ENCODE assay signal across 23 cellular contexts in the genomic region with DNA sequence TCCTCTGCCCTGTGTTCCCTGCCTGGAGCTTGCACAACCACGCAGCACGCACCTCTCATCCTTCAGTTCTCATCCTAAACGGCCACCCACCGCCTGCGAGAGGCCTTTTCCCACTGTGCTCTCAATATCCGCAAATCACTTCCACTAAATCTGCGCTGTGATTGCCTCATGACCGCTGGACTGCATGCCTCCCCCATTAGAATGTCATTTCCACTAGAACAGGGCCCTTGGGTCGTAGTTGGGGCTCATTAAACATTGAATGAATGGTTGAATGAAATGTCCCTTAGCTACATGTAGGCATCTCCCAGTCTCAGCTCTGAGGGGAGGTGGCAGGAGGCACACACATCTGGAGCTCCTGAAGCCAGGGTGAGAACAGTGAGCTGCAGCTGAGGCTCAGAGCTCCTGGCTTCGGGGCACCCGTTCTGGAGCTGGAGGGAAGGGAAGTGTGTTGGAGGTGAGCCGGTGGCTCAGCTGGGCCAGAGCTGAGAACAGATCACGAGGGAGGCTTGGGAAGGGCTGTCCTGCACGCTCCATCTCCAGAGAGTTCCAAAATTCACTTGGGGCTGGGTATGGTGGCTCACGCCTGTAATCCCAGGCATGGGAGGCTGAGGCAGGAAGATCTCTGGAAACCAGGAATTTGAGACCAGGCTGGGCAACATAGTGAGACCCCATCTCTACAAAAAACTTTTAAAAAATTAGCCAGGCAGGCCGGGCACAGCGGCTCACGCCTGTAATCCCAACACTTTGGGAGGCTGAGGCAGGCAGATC. TPM values are rescaled to one million over a fixed set of nuclear protein-coding genes. Genes with fewer than 3 reads are reported as not detected.
DNase-seq lines count a peak whose midpoint lies in the region; ATAC-seq and TF ChIP-seq lines count a peak whose summit lies in the region.
"Had no signal": no experiment of that assay in that cellular context is flagged by ENCODE, and none has a peak within 500 bp of the region (broad histone marks: within the 10 kb centered on the region; RNA-seq: fewer than 3 reads in every experiment).

No MANE protein-coding gene starts in this region.

- H3K14ac ChIP-seq in H9 (ENCODE audit: insufficient read depth, low read length), result no peak overlapping the region

- no peak overlapping the region for H4K5ac ChIP-seq in H9 (ENCODE audit: insufficient read length, low read depth, low read length)

- H3K9me3 ChIP-seq in H9 (ENCODE audit: control insufficient read depth, low read depth, low read length), result no peaks in the 10 kb centered on the region
- H3K9me3 ChIP-seq: Caco-2 had no signal

- H2AFZ ChIP-seq in H9 (ENCODE audit: low read length), result no peak overlapping the region

- ATAC-seq in WTC11 (no peak), HG03571 (IDR thresholded peaks at IDR 0.05; ENCODE audit: unreplicated experiment) (no peak)
- no peak for ATAC-seq in stimulated activated effector memory CD8-positive, alpha-beta T cell treated with anti-CD3 and anti-CD28 coated beads, Interleukin-12 subunit alpha, Interleukin-12 subunit beta, amount 100 ng/mL, for 72 hours
- ATAC-seq: CD8-positive, alpha-beta T cell; GM12878; HCT116 had no signal

- H3K27me3 Mint-ChIP-seq in H9 (ENCODE audit: low read depth) (peaks cover 11% of the 10 kb centered on the region), WTC11 (ENCODE audit: low read depth) (no peaks in the 10 kb centered on the region), endothelial cell (ENCODE audit: unreplicated experiment) (peaks cover under 1% of the 10 kb centered on the region)

- no peak overlapping the region for H2BK15ac ChIP-seq in H9 (ENCODE audit: low read depth, low read length)

- H3K27ac ChIP-seq in H9 (ENCODE audit: insufficient read length, low read depth, low read length), result no peak overlapping the region
- H3K27ac ChIP-seq: C4-2B, RWPE1 had no signal

- no peak overlapping the region for H4K8ac ChIP-seq in H9 (replicated peaks; ENCODE audit: insufficient read length, low read depth, low read length)

- no CpG with 5 or more reads among the region's 18 CpGs for WGBS in H9 (ENCODE audit: extremely low coverage, insufficient read length, low lambda C conversion rate)

- H3K36me3 Mint-ChIP-seq in H9 (ENCODE audit: insufficient read depth in 1 of 3, low read depth in 3 of 3) (no peaks in the 10 kb centered on the region), WTC11 (no peaks in the 10 kb centered on the region), endothelial cell (ENCODE audit: low read depth, unreplicated experiment) (peaks cover 4% of the 10 kb centered on the region)
- peaks cover 4% of the 10 kb centered on the region for H3K36me3 Mint-ChIP-seq in stimulated activated effector memory CD8-positive, alpha-beta T cell treated with anti-CD3 and anti-CD28 coated beads, Interleukin-12 subunit alpha, Interleukin-12 subunit beta, amount 100 ng/mL, for 72 hours
- H3K36me3 Mint-ChIP-seq: CD8-positive, alpha-beta T cell had no signal

- H3K4me1 Mint-ChIP-seq in H9 (peaks cover 0 to 3% of the 10 kb centered on the region in 2 experiments; a peak in 1 of 4 replicates), WTC11 (peaks cover 2% of the 10 kb centered on the region; the same call in 1 of the 2 replicates), endothelial cell (ENCODE audit: unreplicated experiment) (no peaks in the 10 kb centered on the region)
- no peaks in the 10 kb centered on the region for H3K4me1 Mint-ChIP-seq in stimulated activated effector memory CD8-positive, alpha-beta T cell treated with anti-CD3 and anti-CD28 coated beads, Interleukin-12 subunit alpha, Interleukin-12 subunit beta, amount 100 ng/mL, for 72 hours

- H3K4me3 Mint-ChIP-seq in H9 (no peak overlapping the region), WTC11 (no peak overlapping the region), endothelial cell (ENCODE audit: unreplicated experiment) (peak overlapping the region; percentile 66)
- no peak overlapping the region for H3K4me3 Mint-ChIP-seq in stimulated activated effector memory CD8-positive, alpha-beta T cell treated with anti-CD3 and anti-CD28 coated beads, Interleukin-12 subunit alpha, Interleukin-12 subunit beta, amount 100 ng/mL, for 72 hours
- H3K4me3 Mint-ChIP-seq: CD8-positive, alpha-beta T cell had no signal

- H3K23me2 ChIP-seq in H9 (ENCODE audit: insufficient read length, low read depth, low read length, poor library complexity, severe bottlenecking), result no peaks in the 10 kb centered on the region

- no peaks in the 10 kb centered on the region for H3K4me1 ChIP-seq in H9 (ENCODE audit: insufficient read depth, low read length)
- H3K4me1 ChIP-seq: Caco-2 had no signal

- H3K18ac ChIP-seq in H9 (ENCODE audit: insufficient read length, low read depth, low read length), result no peak overlapping the region

- H3K4me3 ChIP-seq in foreskin fibroblast (ENCODE audit: low read depth in 1 of 2, low read length in 2 of 2), result no peak overlapping the region
- H3K4me3 ChIP-seq: GM12878 had no signal

- POLR2A ChIA-PET in WTC11 (lab: Charles Lee), result no interaction called here

- H2BK120ac ChIP-seq in H9 (ENCODE audit: low read depth, low read length, poor library complexity, severe bottlenecking), result no peak overlapping the region

- H2BK12ac ChIP-seq in H9 (ENCODE audit: insufficient read length, low read depth, low read length), result no peak overlapping the region

- H3K4me2 ChIP-seq in H9 (ENCODE audit: insufficient read depth, insufficient read length, low read length), result no peak overlapping the region

- no peak overlapping the region for H3K56ac ChIP-seq in H9 (ENCODE audit: insufficient read length, low read depth, low read length)

- CTCF ChIA-PET in WTC11 (lab: Charles Lee), result interaction anchor here (0.8 to 0.9 kb wide), 3 partner anchors 33 to 102 kb away, joined by 3 to 5 read pairs (median 4); a partner anchor contains a TSS

- no peaks in the 10 kb centered on the region for H3K79me1 ChIP-seq in H9 (ENCODE audit: insufficient read depth, low read depth, low read length, poor library complexity, severe bottlenecking)

- H3K27ac Mint-ChIP-seq in H9, result peak overlapping the region in 2 of 3 experiments; percentile 31 to 69; a peak in 3 of 7 replicates
- no peak overlapping the region for H3K27ac Mint-ChIP-seq in WTC11
- H3K27ac Mint-ChIP-seq in endothelial cell (ENCODE audit: unreplicated experiment), result no peak overlapping the region
- peak overlapping the region; percentile 38 for H3K27ac Mint-ChIP-seq in stimulated activated effector memory CD8-positive, alpha-beta T cell treated with anti-CD3 and anti-CD28 coated beads, Interleukin-12 subunit alpha, Interleukin-12 subunit beta, amount 100 ng/mL, for 72 hours
- H3K27ac Mint-ChIP-seq: CD8-positive, alpha-beta T cell had no signal

- no peak for DNase-seq in H9
- no peak for DNase-seq in WTC11 (ENCODE audit: low spot score)
- no peak for DNase-seq in endothelial cell (ENCODE audit: low spot score)
- DNase-seq in stimulated activated effector memory CD8-positive, alpha-beta T cell treated with anti-CD3 and anti-CD28 coated beads, Interleukin-12 subunit alpha, Interleukin-12 subunit beta, amount 100 ng/mL, for 72 hours (ENCODE audit: low spot score in 2 of 2), result no peak
- DNase-seq in T-helper 9 cell, result no peak
- DNase-seq in foreskin fibroblast, result no peak
- DNase-seq: Caco-2; CD8-positive, alpha-beta T cell; GDM1; GOT3; KBM-7; MV-4-11; NCI-H1105; NCI-H1436 treated with DMSO at 0.1 percent for 48 hours; NCI-H187 treated with DMSO at 0.1 percent for 48 hours; NCI-H524; NCI-H774; SHP77 had no signal

- no peak overlapping the region for H3K4ac ChIP-seq in H9 (ENCODE audit: low read depth, low read length)

- H2AK5ac ChIP-seq in H9 (ENCODE audit: insufficient read length, low read length), result no peak overlapping the region

- H4K20me1 ChIP-seq in H9 (ENCODE audit: control insufficient read depth, insufficient read depth, insufficient read length), result no peaks in the 10 kb centered on the region

- H3K9ac ChIP-seq in H9 (ENCODE audit: extremely low read depth, insufficient read length, low read length), result no peak overlapping the region

- TF ChIP-seq CTCF in H9 (conservative IDR thresholded peaks at IDR 0.05) (no peak), WTC11 (IDR thresholded peaks at IDR 0.05) (no peak), endothelial cell (IDR thresholded peaks at IDR 0.05; ENCODE audit: unreplicated experiment) (no peak), foreskin fibroblast (IDR thresholded peaks at IDR 0.05; ENCODE audit: low read depth, low read length) (no peak)

- no peaks in the 10 kb centered on the region for H3K79me2 ChIP-seq in H9 (ENCODE audit: insufficient read depth, low read length)

- H3T11ph ChIP-seq in H9 (ENCODE audit: low read length), result no peak overlapping the region

- H3K23ac ChIP-seq in H9 (ENCODE audit: insufficient read length, low read depth, low read length), result no peak overlapping the region

- H4K91ac ChIP-seq in H9 (ENCODE audit: insufficient read length, low read depth, low read length), result no peak overlapping the region

- no peak overlapping the region for H2BK5ac ChIP-seq in H9 (ENCODE audit: insufficient read length, low read length)

- no peaks in the 10 kb centered on the region for H3K9me3 Mint-ChIP-seq in H9
- no peaks in the 10 kb centered on the region for H3K9me3 Mint-ChIP-seq in WTC11
- no peaks in the 10 kb centered on the region for H3K9me3 Mint-ChIP-seq in endothelial cell (ENCODE audit: unreplicated experiment)
- no peaks in the 10 kb centered on the region for H3K9me3 Mint-ChIP-seq in stimulated activated effector memory CD8-positive, alpha-beta T cell treated with anti-CD3 and anti-CD28 coated beads, Interleukin-12 subunit alpha, Interleukin-12 subunit beta, amount 100 ng/mL, for 72 hours
- H3K9me3 Mint-ChIP-seq: CD8-positive, alpha-beta T cell had no signal

- H3K27me3 ChIP-seq in H9 (ENCODE audit: insufficient read depth, low read length), result no peaks in the 10 kb centered on the region

- no peak overlapping the region for H2BK20ac ChIP-seq in H9 (ENCODE audit: low read depth, low read length, poor library complexity, severe bottlenecking)

TF ChIP-seq in WTC11, 78 proteins besides CTCF, POLR2A, EP300 and RAD21 (continues in another document):
- TF ChIP-seq, protein P1, sequence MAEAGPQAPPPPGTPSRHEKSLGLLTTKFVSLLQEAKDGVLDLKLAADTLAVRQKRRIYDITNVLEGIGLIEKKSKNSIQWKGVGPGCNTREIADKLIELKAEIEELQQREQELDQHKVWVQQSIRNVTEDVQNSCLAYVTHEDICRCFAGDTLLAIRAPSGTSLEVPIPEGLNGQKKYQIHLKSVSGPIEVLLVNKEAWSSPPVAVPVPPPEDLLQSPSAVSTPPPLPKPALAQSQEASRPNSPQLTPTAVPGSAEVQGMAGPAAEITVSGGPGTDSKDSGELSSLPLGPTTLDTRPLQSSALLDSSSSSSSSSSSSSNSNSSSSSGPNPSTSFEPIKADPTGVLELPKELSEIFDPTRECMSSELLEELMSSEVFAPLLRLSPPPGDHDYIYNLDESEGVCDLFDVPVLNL (CRISPR knock-in tag; IDR thresholded peaks at IDR 0.05; ENCODE audit: borderline replicate concordance, low read depth), result no peak
- TF ChIP-seq HMGA2 (CRISPR knock-in tag; IDR thresholded peaks at IDR 0.05), result no peak
- TF ChIP-seq ZNF121 (CRISPR knock-in tag; IDR thresholded peaks at IDR 0.05), result 0 out of 2 replicates have a peak, but pooled peaks have one; percentile 29
- TF ChIP-seq EMX1 (CRISPR knock-in tag; IDR thresholded peaks at IDR 0.05), result no peak

RNA-seq across cellular contexts. Expression of a gene that starts 30.4 kb away (rescaled TPM):
- total RNA-seq in H9 (2021) (31.0 and 31.3 TPM in 2 replicates), WTC11 (2021) (25.9 to 30.4 TPM (median 26.7 TPM) in 3 replicates), endothelial cell (ENCODE audit: unreplicated experiment) (19.1 TPM)

RNA-seq across cellular contexts. Expression of a gene that starts 32.4 kb away (rescaled TPM):
- total RNA-seq in H9 (2021) (10.0 and 10.6 TPM in 2 replicates), WTC11 (2021) (17.9 to 23.1 TPM (median 20.2 TPM) in 3 replicates), endothelial cell (ENCODE audit: unreplicated experiment) (30.3 TPM)

Comparison
In these comparisons a context has a peak if more than half of its experiments do, and no peak if none do; other contexts are left out.
1. H3K27ac Mint-ChIP-seq: peak in H9 (2 of 3) and stimulated activated effector memory CD8-positive, alpha-beta T cell treated with anti-CD3 and anti-CD28 coated beads, Interleukin-12 subunit alpha, Interleukin-12 subunit beta, amount 100 ng/mL, for 72 hours (single experiment); none in WTC11 (single experiment) and endothelial cell (single experiment).